In the genomic region with DNA sequence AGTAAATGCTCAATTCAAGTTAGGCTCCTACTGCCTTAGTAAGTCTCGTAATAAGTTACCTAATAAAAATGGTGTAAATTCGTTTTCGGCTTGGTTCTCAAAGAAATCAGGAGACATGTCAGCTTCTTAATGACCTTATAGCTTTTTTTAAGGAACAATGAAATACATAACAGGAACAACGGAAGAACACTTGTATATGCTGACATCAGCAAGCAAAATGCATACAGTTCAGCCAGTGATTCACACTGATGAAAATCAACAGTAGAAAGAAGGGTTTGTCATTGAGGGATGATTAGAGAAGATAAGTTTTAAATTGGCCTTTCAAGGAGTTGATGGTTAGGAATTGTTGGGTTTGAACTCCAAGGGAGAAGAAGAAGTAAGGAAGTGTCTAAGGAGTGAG, we compare ENCODE assay signal across 24 cellular contexts. TPM values are rescaled to one million over a fixed set of nuclear protein-coding genes. Genes with fewer than 3 reads are reported as not detected.
"Had no signal": no experiment of that assay in that cellular context is flagged by ENCODE, and none has a peak within 500 bp of the region (broad histone marks: within the 10 kb centered on the region; RNA-seq: fewer than 3 reads in every experiment).

No MANE protein-coding gene starts in this region.

- H3K27ac ChIP-seq: SJSA1, SK-N-MC had no signal

- FAIRE-seq: RCC 7860 had no signal

- H3K4me1 ChIP-seq: SJSA1 had no signal

- H3K4me3 ChIP-seq: SJSA1, SK-N-MC had no signal

- DNase-seq: KBM-7, MV-4-11, NCI-H1048, NCI-H1105, NCI-H1417, NCI-H1436 treated with DMSO at 0.1 percent for 48 hours, NCI-H1694, NCI-H187 treated with DMSO at 0.1 percent for 48 hours, NCI-H2029 treated with DMSO at 0.1 percent for 48 hours, NCI-H2227 treated with DMSO at 0.1 percent for 48 hours, NCI-H524, NCI-H526 treated with DMSO at 0.1 percent for 48 hours, NCI-H748 treated with DMSO at 0.1 percent for 48 hours, Right ventricle myocardium superior, RPMI8226, SIG-M5, SW 1271 had no signal

- H3K27me3 ChIP-seq: SJSA1 had no signal

- H3K36me3 ChIP-seq: SJSA1 had no signal

RNA-seq across cellular contexts. Expression of gene RPTN, which starts 13.2 kb away (rescaled TPM):
- total RNA-seq: HT1080, LHCN-M2, MCF 10A, NCI-H460, Right ventricle myocardium superior, SJSA1 had no signal

RNA-seq across cellular contexts. Expression of gene TCHH, which starts 30.5 kb away (rescaled TPM):
- total RNA-seq: HT1080, Right ventricle myocardium superior had no signal

RNA-seq across cellular contexts. Expression of gene TCHHL1, which starts 56.9 kb away (rescaled TPM):
- total RNA-seq: HT1080, LHCN-M2, MCF 10A, NCI-H460, Right ventricle myocardium superior, SJSA1 had no signal
